7 cellular contexts compared by ENCODE assay signal in the genomic region with DNA sequence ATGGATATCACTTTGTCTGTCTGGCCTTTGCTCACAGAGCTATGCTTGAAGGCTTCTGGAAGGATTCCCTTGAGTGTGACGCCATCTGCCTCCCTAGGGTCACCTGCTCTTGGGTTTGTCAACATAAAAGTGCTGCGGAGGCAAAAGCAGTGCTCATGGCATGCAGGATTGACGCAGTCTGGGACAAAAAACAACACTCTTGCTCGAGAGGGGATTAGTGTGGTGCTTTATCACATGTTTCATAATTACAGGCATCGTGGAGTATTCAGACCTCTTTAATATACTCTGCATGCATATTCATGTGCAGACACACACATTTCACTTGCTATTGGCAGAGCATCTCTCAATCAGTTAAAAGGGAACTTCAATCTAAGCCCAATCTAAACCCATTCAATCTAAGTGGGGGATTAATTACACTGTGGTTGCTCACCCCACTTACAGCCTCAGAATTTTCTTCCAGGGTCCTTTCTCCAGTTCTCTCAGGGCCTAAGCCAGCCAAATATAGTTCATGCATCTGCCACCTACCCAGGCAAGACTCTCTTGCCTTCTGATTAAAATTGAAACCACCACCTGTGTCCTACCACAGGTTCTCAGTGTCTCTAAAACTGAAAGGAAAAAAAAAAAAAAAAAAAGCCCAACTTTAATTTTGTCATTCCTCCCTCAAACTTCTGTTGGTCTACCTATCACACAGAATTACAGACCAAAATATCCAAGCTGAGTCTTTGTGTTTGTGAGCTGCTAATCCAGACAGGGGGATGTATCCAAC.
DNase-seq lines count a peak whose midpoint lies in the region; ATAC-seq and TF ChIP-seq lines count a peak whose summit lies in the region.

No MANE protein-coding gene starts in this region.

- no peak overlapping the region for H4K91ac ChIP-seq in H9 (ENCODE audit: insufficient read length, low read depth, low read length)

- no peak overlapping the region for H3K4me3 ChIP-seq in gastroesophageal sphincter

- H3K27me3 Mint-ChIP-seq in H9 (ENCODE audit: low read depth) = peaks cover 15% of the 10 kb centered on the region

- peaks cover 0 to 17% (median 8%) of the 10 kb centered on the region in 3 donors for H3K4me1 ChIP-seq in gastroesophageal sphincter
- peaks cover 2% of the 10 kb centered on the region; the same call in 1 of the 2 replicates for H3K4me1 ChIP-seq in H9 (ENCODE audit: insufficient read depth, low read length)

- no peak overlapping the region for H3K18ac ChIP-seq in H9 (ENCODE audit: insufficient read length, low read depth, low read length)

- no peak overlapping the region for H3K56ac ChIP-seq in H9 (ENCODE audit: insufficient read length, low read depth, low read length)

- no peak overlapping the region for H2BK120ac ChIP-seq in H9 (ENCODE audit: low read depth, low read length, poor library complexity, severe bottlenecking)

- no peak overlapping the region for H3K4me3 Mint-ChIP-seq in H9

- TF ChIP-seq EP300 in gastroesophageal sphincter (IDR thresholded peaks at IDR 0.05) = no peak

- H3K9ac ChIP-seq in H9 (ENCODE audit: extremely low read depth, insufficient read length, low read length) = no peak overlapping the region

- 85 to 90% methylated on average over 2 to 5 of the region's 5 CpGs for WGBS in gastroesophageal sphincter (ENCODE audit: low coverage in 1 of 2), 2 donors
- WGBS in H9 (ENCODE audit: extremely low coverage, insufficient read length, low lambda C conversion rate) = no CpG with 5 or more reads among the region's 5 CpGs

- H3K9me3 ChIP-seq in KOPT-K1 (ENCODE audit: insufficient read depth, low read length, poor library complexity, severe bottlenecking) (no peaks in the 10 kb centered on the region), gastroesophageal sphincter (no peaks in the 10 kb centered on the region), H9 (ENCODE audit: control insufficient read depth, low read depth, low read length) (no peaks in the 10 kb centered on the region)

- TF ChIP-seq POLR2A in gastroesophageal sphincter (IDR thresholded peaks at IDR 0.05) = no peak

- no peak for DNase-seq in H9
- no peak for DNase-seq in NOMO-1 treated with DMSO at 0.1 percent for 48 hours (lab: John Stamatoyannopoulos, UW; ENCODE audit: unreplicated experiment)
- no peak for DNase-seq in retina

- H3K4ac ChIP-seq in H9 (ENCODE audit: low read depth, low read length) = no peak overlapping the region

- no peaks in the 10 kb centered on the region for H3K79me2 ChIP-seq in H9 (ENCODE audit: insufficient read depth, low read length)

- no peak overlapping the region for H2AFZ ChIP-seq in H9 (ENCODE audit: low read length)

- no peaks in the 10 kb centered on the region for H4K20me1 ChIP-seq in H9 (ENCODE audit: control insufficient read depth, insufficient read depth, insufficient read length)

- H2AK5ac ChIP-seq in H9 (ENCODE audit: insufficient read length, low read length) = no peak overlapping the region

- no peak overlapping the region for H4K8ac ChIP-seq in H9 (replicated peaks; ENCODE audit: insufficient read length, low read depth, low read length)

- H3K9me3 Mint-ChIP-seq in H9 = no peaks in the 10 kb centered on the region

- H3T11ph ChIP-seq in H9 (ENCODE audit: low read length) = no peak overlapping the region

- no peak overlapping the region for H2BK12ac ChIP-seq in H9 (ENCODE audit: insufficient read length, low read depth, low read length)

- TF ChIP-seq CTCF in gastroesophageal sphincter (IDR thresholded peaks at IDR 0.05) (no peak), H9 (conservative IDR thresholded peaks at IDR 0.05) (no peak)

- H3K27me3 ChIP-seq in gastroesophageal sphincter (no peaks in the 10 kb centered on the region), H9 (ENCODE audit: insufficient read depth, low read length) (no peaks in the 10 kb centered on the region)

- no peak overlapping the region for H2BK20ac ChIP-seq in H9 (ENCODE audit: low read depth, low read length, poor library complexity, severe bottlenecking)

- H4K5ac ChIP-seq in H9 (ENCODE audit: insufficient read length, low read depth, low read length) = no peak overlapping the region

- no peak overlapping the region for H3K14ac ChIP-seq in H9 (ENCODE audit: insufficient read depth, low read length)

- H3K4me1 Mint-ChIP-seq in H9 = peaks cover 45 to 50% of the 10 kb centered on the region in 2 experiments

- H3K4me2 ChIP-seq in H9 (ENCODE audit: insufficient read depth, insufficient read length, low read length) = no peak overlapping the region

- no peaks in the 10 kb centered on the region for H3K36me3 ChIP-seq in KOPT-K1 (ENCODE audit: insufficient read depth, low read length)
- no peaks in the 10 kb centered on the region for H3K36me3 ChIP-seq in gastroesophageal sphincter

- H3K27ac Mint-ChIP-seq in H9 = no peak overlapping the region

- no peak overlapping the region for H3K23ac ChIP-seq in H9 (ENCODE audit: insufficient read length, low read depth, low read length)

- H3K23me2 ChIP-seq in H9 (ENCODE audit: insufficient read length, low read depth, low read length, poor library complexity, severe bottlenecking) = no peaks in the 10 kb centered on the region

- H3K27ac ChIP-seq in KOPT-K1 (ENCODE audit: low read depth, low read length, poor library complexity, severe bottlenecking) (peak overlapping the region; percentile 27), gastroesophageal sphincter (peak overlapping the region in 3 of 4 donors; percentile 71 to 79 (median 75)), H9 (ENCODE audit: insufficient read length, low read depth, low read length) (no peak overlapping the region)

- H3K79me1 ChIP-seq in H9 (ENCODE audit: insufficient read depth, low read depth, low read length, poor library complexity, severe bottlenecking) = no peaks in the 10 kb centered on the region

- H2BK15ac ChIP-seq in H9 (ENCODE audit: low read depth, low read length) = no peak overlapping the region

- ATAC-seq in GM18511 (IDR thresholded peaks at IDR 0.05; ENCODE audit: unreplicated experiment) (peak; percentile 86), GM21528 (IDR thresholded peaks at IDR 0.05; ENCODE audit: low FRiP score, unreplicated experiment) (peak; percentile 86), gastroesophageal sphincter (no peak)

- H2BK5ac ChIP-seq in H9 (ENCODE audit: insufficient read length, low read length) = no peak overlapping the region

- H3K36me3 Mint-ChIP-seq in H9 (ENCODE audit: insufficient read depth in 1 of 3, low read depth in 3 of 3) = no peaks in the 10 kb centered on the region
